In the genomic region with DNA sequence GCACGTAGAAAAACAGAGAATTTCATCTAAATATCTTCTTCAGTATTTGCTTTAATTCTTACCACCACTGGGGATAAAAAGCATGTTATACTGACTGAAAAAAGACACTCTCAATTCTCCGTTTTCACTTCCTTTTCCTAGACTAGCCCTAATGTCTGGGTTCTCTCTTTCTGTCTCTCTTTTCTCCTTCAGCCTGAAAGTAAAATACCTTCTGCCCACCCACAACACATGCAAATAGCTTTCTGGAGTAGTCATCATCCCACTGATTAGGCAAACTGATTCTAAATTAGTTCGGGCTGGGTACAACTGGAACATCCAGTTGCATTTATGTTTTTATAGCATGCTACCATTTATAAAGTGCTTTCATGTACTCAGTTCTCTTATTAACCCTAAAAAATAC, we compare ENCODE assay signal across 12 cellular contexts.
DNase-seq lines count a peak whose midpoint lies in the region; ATAC-seq, FAIRE-seq and TF ChIP-seq lines count a peak whose summit lies in the region.
"Had no signal": no experiment of that assay in that cellular context is flagged by ENCODE, and none has a peak within 500 bp of the region (broad histone marks: within the 10 kb centered on the region; RNA-seq: fewer than 3 reads in every experiment).

No MANE protein-coding gene starts in this region.

- ATAC-seq in GM18858 (IDR thresholded peaks at IDR 0.05; ENCODE audit: unreplicated experiment) (peak; percentile 90), GM23338 (no peak), HG03575 (IDR thresholded peaks at IDR 0.05; ENCODE audit: extremely low read depth, insufficient number of reproducible peaks, low FRiP score, unreplicated experiment) (peak; percentile 78), pancreas (no peak)

- peaks cover 13% of the 10 kb centered on the region; the same call in 1 of the 2 replicates for H3K9me2 ChIP-seq in GM23338 (ENCODE audit: insufficient read depth)

- intact Hi-C loops in posterior cingulate gyrus (cut with DNase I) = no loop called here
- intact Hi-C loops in pancreas (cut with DNase I) = no loop called here

- no peak overlapping the region for H2AK5ac ChIP-seq in trophoblast cell (ENCODE audit: low read length)

- H2BK5ac ChIP-seq in trophoblast cell (ENCODE audit: low read depth, low read length, poor library complexity) = no peak overlapping the region

- H3K4me3 Mint-ChIP-seq in GM23338 = no peak overlapping the region
- H3K4me3 Mint-ChIP-seq: activated CD4-positive, alpha-beta memory T cell treated with anti-CD3 and anti-CD28 coated beads for 36 hours; brain had no signal

- H3F3A ChIP-seq in GM23338 (replicated peaks; ENCODE audit: low read depth) = no peaks in the 10 kb centered on the region

- H3K4me2 ChIP-seq in GM23338 (no peak overlapping the region), trophoblast cell (ENCODE audit: low read length) (no peak overlapping the region)

- H3K27ac Mint-ChIP-seq in GM23338 = no peak overlapping the region
- H3K27ac Mint-ChIP-seq: activated CD4-positive, alpha-beta memory T cell treated with anti-CD3 and anti-CD28 coated beads for 36 hours had no signal

- FAIRE-seq in pancreas (lab: Jason Lieb, UNC) = no peak

- H3K79me2 ChIP-seq in GM23338 (replicated peaks; ENCODE audit: insufficient read depth) (no peaks in the 10 kb centered on the region), trophoblast cell (ENCODE audit: control insufficient read depth, insufficient read depth, low read length, poor library complexity) (no peaks in the 10 kb centered on the region)

- WGBS in pancreas, 2 donors = 83 to 85% methylated on average over 3 of the region's 3 CpGs
- no CpG with 5 or more reads among the region's 3 CpGs for WGBS in trophoblast cell (ENCODE audit: extremely low coverage, insufficient coverage, insufficient read length)

- no peak overlapping the region for H2BK12ac ChIP-seq in trophoblast cell (ENCODE audit: low read length)

- no peak for DNase-seq in GM23338 (ENCODE audit: low spot score)
- peak; percentile 88 for DNase-seq in myocyte (ENCODE audit: low read depth)
- no peak for DNase-seq in dedifferentiated amniotic fluid mesenchymal stem cell (ENCODE audit: extremely low spot score)
- no peak for DNase-seq in posterior cingulate gyrus
- no peak for DNase-seq in pancreas
- no peak for DNase-seq in trophoblast cell
- DNase-seq: activated CD4-positive, alpha-beta memory T cell treated with anti-CD3 and anti-CD28 coated beads for 36 hours; NCI-H146; SHP77 treated with DMSO at 0.1 percent for 48 hours had no signal

- H3K36me3 ChIP-seq in GM23338 (ENCODE audit: insufficient read depth) = no peaks in the 10 kb centered on the region
- no peaks in the 10 kb centered on the region for H3K36me3 ChIP-seq in pancreas
- H3K36me3 ChIP-seq in trophoblast cell (ENCODE audit: control insufficient read depth in 1 of 2, insufficient read depth in 2 of 2, low read length in 2 of 2) = no peaks in the 10 kb centered on the region

- H4K91ac ChIP-seq in trophoblast cell (ENCODE audit: low read depth, low read length) = no peak overlapping the region

- no peak overlapping the region for H3K14ac ChIP-seq in trophoblast cell (ENCODE audit: low read length)

- H3K9me3 Mint-ChIP-seq in GM23338 = no peaks in the 10 kb centered on the region

- H4K8ac ChIP-seq in trophoblast cell (ENCODE audit: low read depth, low read length) = no peak overlapping the region

- no peaks in the 10 kb centered on the region for H3K79me1 ChIP-seq in trophoblast cell (ENCODE audit: low read length)

- 0 out of 2 replicates have a peak overlapping the region, but pooled peaks have one; percentile 16 for H2AFZ ChIP-seq in GM23338
- no peak overlapping the region for H2AFZ ChIP-seq in trophoblast cell (ENCODE audit: insufficient read depth, low read length, poor library complexity)

- H3K27ac ChIP-seq in GM23338 (ENCODE audit: low read depth) (no peak overlapping the region), pancreas (no peak overlapping the region), trophoblast cell (ENCODE audit: low read depth, low read length) (no peak overlapping the region)

- H3K27me3 Mint-ChIP-seq in GM23338 (ENCODE audit: insufficient read depth, low read depth, poor library complexity) = no peaks in the 10 kb centered on the region
- H3K27me3 Mint-ChIP-seq: activated CD4-positive, alpha-beta memory T cell treated with anti-CD3 and anti-CD28 coated beads for 36 hours; brain had no signal

- no peak overlapping the region for H3K23ac ChIP-seq in trophoblast cell (ENCODE audit: low read length)

- H3K9me3 ChIP-seq in pancreas (no peaks in the 10 kb centered on the region), trophoblast cell (ENCODE audit: insufficient read depth, low read depth, low read length) (no peaks in the 10 kb centered on the region)

- no peak overlapping the region for H3K18ac ChIP-seq in trophoblast cell (ENCODE audit: low read length)

- no peak overlapping the region for H3K4ac ChIP-seq in trophoblast cell (ENCODE audit: low read depth, low read length)

- H3K36me3 Mint-ChIP-seq in GM23338 (ENCODE audit: low read depth) = no peaks in the 10 kb centered on the region; the same call in 1 of the 3 replicates
- H3K36me3 Mint-ChIP-seq: activated CD4-positive, alpha-beta memory T cell treated with anti-CD3 and anti-CD28 coated beads for 36 hours; brain had no signal

- no peak overlapping the region for H2BK120ac ChIP-seq in trophoblast cell (ENCODE audit: insufficient read depth, low read length, poor library complexity)

- no peak overlapping the region for H3K9ac ChIP-seq in trophoblast cell (ENCODE audit: low read length)

- H4K20me1 ChIP-seq in GM23338 (replicated peaks; ENCODE audit: insufficient read depth) = no peaks in the 10 kb centered on the region

- TF ChIP-seq CTCF in GM23338 (conservative IDR thresholded peaks at IDR 0.05; ENCODE audit: low read depth in 2 of 2) (no peak), pancreas (IDR thresholded peaks at IDR 0.05) (no peak)

- H3K4me1 Mint-ChIP-seq in GM23338 = no peaks in the 10 kb centered on the region
- H3K4me1 Mint-ChIP-seq: brain had no signal

- H3K4me1 ChIP-seq in GM23338 (ENCODE audit: insufficient read depth) (no peaks in the 10 kb centered on the region), pancreas (no peaks in the 10 kb centered on the region), trophoblast cell (ENCODE audit: control insufficient read depth in 1 of 2, insufficient read depth in 2 of 2, low read length in 2 of 2) (no peaks in the 10 kb centered on the region)

- H4K12ac ChIP-seq in trophoblast cell (ENCODE audit: low read depth, low read length) = no peak overlapping the region

- H3K27me3 ChIP-seq in GM23338 (ENCODE audit: insufficient read depth) = no peaks in the 10 kb centered on the region
- no peaks in the 10 kb centered on the region for H3K27me3 ChIP-seq in pancreas
- no peaks in the 10 kb centered on the region for H3K27me3 ChIP-seq in trophoblast cell (ENCODE audit: insufficient read depth, low read length)

- H3K4me3 ChIP-seq in GM23338 (no peak overlapping the region), pancreas (no peak overlapping the region), trophoblast cell (ENCODE audit: low read depth, low read length) (no peak overlapping the region)

TF ChIP-seq in GM23338, 12 proteins besides CTCF, POLR2A, EP300 and RAD21 (continues in another document):
- no peak for TF ChIP-seq EZH2 (IDR thresholded peaks at IDR 0.05; ENCODE audit: low read depth, unreplicated experiment)
- TF ChIP-seq NANOG (IDR thresholded peaks at IDR 0.05; ENCODE audit: borderline replicate concordance) = no peak
- no peak for TF ChIP-seq ZNF114 (CRISPR knock-in tag; IDR thresholded peaks at IDR 0.05)
- TF ChIP-seq CREB1 (CRISPR knock-in tag; IDR thresholded peaks at IDR 0.05; ENCODE audit: low read depth) = no peak
- no peak for TF ChIP-seq EZH2phosphoT487 (IDR thresholded peaks at IDR 0.05; ENCODE audit: unreplicated experiment)
- TF ChIP-seq JUNB (IDR thresholded peaks at IDR 0.05; ENCODE audit: unreplicated experiment) = no peak
- TF ChIP-seq STAT1 (IDR thresholded peaks at IDR 0.05; ENCODE audit: unreplicated experiment) = no peak
- TF ChIP-seq, protein P1, sequence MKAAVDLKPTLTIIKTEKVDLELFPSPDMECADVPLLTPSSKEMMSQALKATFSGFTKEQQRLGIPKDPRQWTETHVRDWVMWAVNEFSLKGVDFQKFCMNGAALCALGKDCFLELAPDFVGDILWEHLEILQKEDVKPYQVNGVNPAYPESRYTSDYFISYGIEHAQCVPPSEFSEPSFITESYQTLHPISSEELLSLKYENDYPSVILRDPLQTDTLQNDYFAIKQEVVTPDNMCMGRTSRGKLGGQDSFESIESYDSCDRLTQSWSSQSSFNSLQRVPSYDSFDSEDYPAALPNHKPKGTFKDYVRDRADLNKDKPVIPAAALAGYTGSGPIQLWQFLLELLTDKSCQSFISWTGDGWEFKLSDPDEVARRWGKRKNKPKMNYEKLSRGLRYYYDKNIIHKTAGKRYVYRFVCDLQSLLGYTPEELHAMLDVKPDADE (IDR thresholded peaks at IDR 0.05) = no peak
- no peak for TF ChIP-seq POLR2AphosphoS5 (IDR thresholded peaks at IDR 0.05; ENCODE audit: low read depth)
- TF ChIP-seq ZNF331 (CRISPR knock-in tag; IDR thresholded peaks at IDR 0.05; ENCODE audit: low read depth) = no peak

Comparison
In these comparisons a context has a peak if more than half of its experiments do, and no peak if none do; other contexts are left out.
1. ATAC-seq: peak in GM18858 (single experiment) and HG03575 (single experiment); none in GM23338 (single experiment) and pancreas (0 of 4).